ENCODE assay signal across 9 cellular contexts in genomic region chr1:157773723-157774350, GRCh38. TPM values are rescaled to one million over a fixed set of nuclear protein-coding genes. Genes with fewer than 3 reads are reported as not detected.
DNase-seq lines count a peak whose midpoint lies in the region; ATAC-seq and TF ChIP-seq lines count a peak whose summit lies in the region.
"Had no signal": no experiment of that assay in that cellular context is flagged by ENCODE, and none has a peak within 500 bp of the region (broad histone marks: within the 10 kb centered on the region; RNA-seq: fewer than 3 reads in every experiment).

No MANE protein-coding gene starts in this region.

- WGBS in right lobe of liver (ENCODE audit: insufficient coverage, low coverage, low lambda C conversion rate, missing lambda C conversion rate) = 0% methylated on average over 1 of the region's 1 CpG

- intact Hi-C loops in HCT116 (cut with micrococcal nuclease) = loop anchor here (5.0 kb wide), 1 partner anchor 173 kb away; no protein-coding TSS in a partner anchor
- intact Hi-C loops in right lobe of liver (cut with DNase I) = no loop called here
- intact Hi-C loops in head of caudate nucleus (cut with DNase I) = no loop called here

- RAD21 ChIA-PET in HCT116 (lab: Charles Lee; ENCODE audit: low non-redundant PET in 1 of 2, low total read pairs in 2 of 2, uncharacterized antibody in 2 of 2, unreplicated experiment in 2 of 2) = no interaction called here

- no peaks in the 10 kb centered on the region for H3K9me2 ChIP-seq in HCT116 (ENCODE audit: insufficient read depth)

- no peak overlapping the region for H3K4me2 ChIP-seq in HCT116 (ENCODE audit: low read length)

- peak; percentile 48 for TF ChIP-seq RAD21 in HCT116 (IDR thresholded peaks at IDR 0.05; ENCODE audit: low read depth)

- H2AFZ ChIP-seq in HCT116 (ENCODE audit: low read depth, low read length, poor library complexity, severe bottlenecking) = no peak overlapping the region

- H3K9ac ChIP-seq in HCT116 (ENCODE audit: low read length) = no peak overlapping the region

- CTCF ChIA-PET in HCT116 (lab: Charles Lee) = no interaction called here

- TF ChIP-seq CTCF in HCT116 (IDR thresholded peaks at IDR 0.05 in 2 of 3, conservative IDR thresholded peaks at IDR 0.05 in 1 of 3; ENCODE audit: borderline replicate concordance in 1 of 3, insufficient read depth in 1 of 3, low read depth in 2 of 3, low read length in 2 of 3) (peak in 2 of 3 experiments; percentile 57; a peak in 5 of 6 replicates), right lobe of liver (IDR thresholded peaks at IDR 0.05) (peak in 3 of 4 donors; percentile 6 to 13 (median 9))

- H3K27ac ChIP-seq in HCT116 (ENCODE audit: low read depth, low read length) (no peak overlapping the region), right lobe of liver (no peak overlapping the region)

- H3K27me3 ChIP-seq in HCT116 (ENCODE audit: insufficient read depth, low read length) (peaks cover 27% of the 10 kb centered on the region), right lobe of liver (no peaks in the 10 kb centered on the region)

- H3K4me3 ChIP-seq in HCT116 (replicated peaks in 1 of 2; ENCODE audit: low read depth in 1 of 2, low read length in 2 of 2) (no peak overlapping the region), right lobe of liver (no peak overlapping the region)
- H3K4me3 ChIP-seq: HAP-1 had no signal

- BruUV-seq in HCT116 (replicated peaks; lab: Mats Ljungman, UMichigan) = no TSS peak

- no peaks in the 10 kb centered on the region for H3K4me1 ChIP-seq in HCT116 (ENCODE audit: control insufficient read depth in 1 of 2, insufficient read depth in 2 of 2, low read length in 2 of 2)
- H3K4me1 ChIP-seq in right lobe of liver = no peaks in the 10 kb centered on the region
- H3K4me1 ChIP-seq: HAP-1 had no signal

- no peak for DNase-seq in HCT116 (ENCODE audit: low read depth, low spot score)
- DNase-seq in NOMO-1 (lab: John Stamatoyannopoulos, UW; ENCODE audit: unreplicated experiment in 2 of 2) = peak; percentile 82 to 86
- DNase-seq in right lobe of liver = no peak
- no peak for DNase-seq in head of caudate nucleus
- DNase-seq in mesenteric fat pad (ENCODE audit: low spot score) = no peak
- DNase-seq in cerebellar nuclear complex (lab: John Stamatoyannopoulos, UW) = no peak
- DNase-seq in A172 (ENCODE audit: low spot score) = no peak

- no peaks in the 10 kb centered on the region for H4K20me1 ChIP-seq in HCT116 (ENCODE audit: insufficient read depth)

- POLR2A ChIA-PET in HCT116 (lab: Charles Lee) = no interaction called here

- no peaks in the 10 kb centered on the region for H3K79me2 ChIP-seq in HCT116 (ENCODE audit: insufficient read depth, low read length)

- TF ChIP-seq POLR2A in HCT116 (IDR thresholded peaks at IDR 0.05; ENCODE audit: borderline replicate concordance, extremely low read depth, insufficient read depth, insufficient read length) (no peak), right lobe of liver (IDR thresholded peaks at IDR 0.05) (no peak)

- no peaks in the 10 kb centered on the region for H3K36me3 ChIP-seq in HCT116 (ENCODE audit: control insufficient read depth in 1 of 2, insufficient read depth in 2 of 2, low read length in 2 of 2)
- H3K36me3 ChIP-seq in right lobe of liver = no peaks in the 10 kb centered on the region
- H3K36me3 ChIP-seq: HAP-1 had no signal

- H3K9me3 ChIP-seq in HCT116 (ENCODE audit: control insufficient read depth in 1 of 2, insufficient read depth in 1 of 2, low read depth in 1 of 2, low read length in 2 of 2) = no peaks in the 10 kb centered on the region
- H3K9me3 ChIP-seq in right lobe of liver = no peaks in the 10 kb centered on the region
- H3K9me3 ChIP-seq: HAP-1 had no signal

- ATAC-seq in GM18502 (IDR thresholded peaks at IDR 0.05; ENCODE audit: poor library complexity, unreplicated experiment) (peak; percentile 50), HCT116 (peak; percentile 90), right lobe of liver (peak in 1 of 4 donors; percentile 27)

TF ChIP-seq in HCT116, 20 proteins besides CTCF, POLR2A, EP300 and RAD21:
- TF ChIP-seq CBX3 (IDR thresholded peaks at IDR 0.05; ENCODE audit: low read depth) (no peak), EZH2 (IDR thresholded peaks at IDR 0.05) (no peak), SP1 (IDR thresholded peaks at IDR 0.05; ENCODE audit: low read depth) (no peak), POLR2AphosphoS5 (IDR thresholded peaks at IDR 0.05; ENCODE audit: low read depth, low read length) (no peak), YY1 (IDR thresholded peaks at IDR 0.05; ENCODE audit: extremely low read depth, insufficient replicate concordance, low read depth, low read length) (no peak), ZFX (IDR thresholded peaks at IDR 0.05) (no peak), FOSL1 (IDR thresholded peaks at IDR 0.05; ENCODE audit: low read depth) (no peak), REST (IDR thresholded peaks at IDR 0.05; ENCODE audit: low read depth) (no peak), EZH2phosphoT487 (IDR thresholded peaks at IDR 0.05; ENCODE audit: borderline replicate concordance) (no peak), ATF3 (IDR thresholded peaks at IDR 0.05) (no peak), ELF1 (IDR thresholded peaks at IDR 0.05; ENCODE audit: borderline replicate concordance, low read depth) (no peak), ZBTB33 (IDR thresholded peaks at IDR 0.05; ENCODE audit: extremely low read depth, insufficient replicate concordance, low read length) (no peak), SRF (IDR thresholded peaks at IDR 0.05; ENCODE audit: low read depth) (no peak), CEBPB (IDR thresholded peaks at IDR 0.05; ENCODE audit: low read depth) (no peak), SIN3A (IDR thresholded peaks at IDR 0.05; ENCODE audit: low read depth) (no peak), EGR1 (IDR thresholded peaks at IDR 0.05; ENCODE audit: low read depth) (no peak), ZNF274 (IDR thresholded peaks at IDR 0.05; ENCODE audit: low read depth, low read length) (no peak), TCF7L2 (IDR thresholded peaks at IDR 0.05; ENCODE audit: borderline replicate concordance, extremely low read depth, insufficient read depth, insufficient read length) (no peak), MAX (IDR thresholded peaks at IDR 0.05) (no peak)

RNA-seq across cellular contexts. Expression of gene FCRL2, which starts 3.1 kb away (rescaled TPM):
- not detected for total RNA-seq in HCT116 (2021; ENCODE audit: unreplicated experiment)
- not detected in 2 replicates for polyA plus RNA-seq in HCT116 (2012)
- under 1 TPM in 4 of 6 experiments, not detected in 2; 0.06 to 0.12 (median 0.08) TPM for total RNA-seq in right lobe of liver
- not detected for total RNA-seq in mesenteric fat pad
- total RNA-seq in A172 (2014; rRNA removed; shearing (Covaris generic)) = not detected in 2 replicates

RNA-seq across cellular contexts. Expression of gene FCRL1, which starts 46.1 kb away (rescaled TPM):
- total RNA-seq in HCT116 (2021; ENCODE audit: unreplicated experiment) (not detected), right lobe of liver (under 1 TPM in 2 of 6 experiments, not detected in 4; 0.12 to 0.24 TPM), mesenteric fat pad (0.32 TPM)
- not detected in 2 replicates for polyA plus RNA-seq in HCT116 (2012)
- total RNA-seq in A172 (2014; rRNA removed; shearing (Covaris generic)) = not detected in 2 replicates

Comparison
In these comparisons a context has a peak if more than half of its experiments do, and no peak if none do; other contexts are left out.
1. DNase-seq: peak in NOMO-1 (2 of 2); none in HCT116 (single experiment), right lobe of liver (0 of 3), head of caudate nucleus (0 of 42), mesenteric fat pad (single experiment), cerebellar nuclear complex (0 of 2) and A172 (single experiment).